Comparison of ENCODE assay signal across 27 cellular contexts in the genomic region with DNA sequence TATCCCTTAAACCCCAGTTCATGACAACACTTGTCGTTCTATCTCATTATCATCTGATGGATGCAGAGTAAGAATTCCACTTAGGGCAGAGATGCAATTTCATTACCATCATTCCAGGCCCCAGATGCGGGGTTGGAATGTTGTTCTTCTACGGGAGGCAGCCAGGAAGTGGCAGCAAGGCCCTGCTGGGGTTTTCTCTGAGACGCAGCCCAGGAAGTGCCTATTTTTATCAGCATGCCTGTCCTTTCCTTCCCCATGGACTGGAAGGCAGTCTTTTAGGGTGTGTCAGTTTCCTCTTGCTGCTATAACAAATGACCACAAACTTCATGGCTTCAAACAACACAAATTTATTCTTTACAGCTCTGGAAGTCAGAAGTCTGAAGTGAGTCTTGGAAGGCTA.
"Had no signal": no experiment of that assay in that cellular context is flagged by ENCODE, and none has a peak within 500 bp of the region (broad histone marks: within the 10 kb centered on the region; RNA-seq: fewer than 3 reads in every experiment).

No MANE protein-coding gene starts in this region.

- DNase-seq: activated CD4-positive, alpha-beta T cell treated with anti-CD3 and anti-CD28 coated beads for 36 hours; activated CD4-positive, alpha-beta T cell treated with anti-CD3 and anti-CD28 coated beads, Interleukin-2, amount 10 ng/mL, durations not matched to agents 7 days and 5 days; activated CD4-positive, alpha-beta T cell treated with anti-CD3 and anti-CD28 coated beads, Interleukin-2, amount 50 U/mL, for 48 hours; activated CD8-positive, alpha-beta T cell treated with anti-CD3 and anti-CD28 coated beads, Interleukin-2, amount 10 ng/mL, durations not matched to agents 7 days and 5 days; activated gamma-delta T cell; activated naive CD4-positive, alpha-beta T cell treated with Interleukin-2 at 50 U/mL for 16 hours; activated naive CD8-positive, alpha-beta T cell treated with anti-CD3 and anti-CD28 coated beads, Interleukin-2, amount 10 ng/mL, durations not matched to agents 7 days and 5 days; activated T-cell treated with anti-CD3 and anti-CD28 coated beads, Interleukin-2, amount 50 U/mL, for 24 hours; amygdala; NCI-H1105; NCI-H1417 treated with DMSO at 0.1 percent for 48 hours; NCI-H187 treated with DMSO at 0.1 percent for 48 hours; NCI-H2081; NCI-H2171 treated with DMSO at 0.1 percent for 48 hours; NCI-H2227 treated with DMSO at 0.1 percent for 48 hours; NCI-H446 treated with DMSO at 0.1 percent for 48 hours; NCI-H524; SHP77; SJCRH30; T1000 had no signal

- H3K9me3 Mint-ChIP-seq: activated CD4-positive, alpha-beta T cell treated with anti-CD3 and anti-CD28 coated beads, Interleukin-2, amount 10 ng/mL, durations not matched to agents 7 days and 5 days; activated naive CD4-positive, alpha-beta T cell treated with anti-CD3 and anti-CD28 coated beads, Interleukin-2, amount 50 U/mL, for 24 hours; activated T-cell treated with anti-CD3 and anti-CD28 coated beads, Interleukin-2, amount 50 U/mL, for 24 hours; central memory CD8-positive, alpha-beta T cell had no signal

- H3K27me3 ChIP-seq: ascending aorta, SJCRH30 had no signal

- H3K27ac Mint-ChIP-seq: activated CD4-positive, alpha-beta T cell treated with anti-CD3 and anti-CD28 coated beads for 36 hours; activated CD4-positive, alpha-beta T cell treated with anti-CD3 and anti-CD28 coated beads, Interleukin-2, amount 10 ng/mL, durations not matched to agents 7 days and 5 days; activated CD8-positive, alpha-beta T cell treated with anti-CD3 and anti-CD28 coated beads, Interleukin-2, amount 10 ng/mL, durations not matched to agents 7 days and 5 days; activated naive CD4-positive, alpha-beta T cell treated with anti-CD3 and anti-CD28 coated beads, Interleukin-2, amount 50 U/mL, for 24 hours; activated naive CD8-positive, alpha-beta T cell treated with anti-CD3 and anti-CD28 coated beads, Interleukin-2, amount 10 ng/mL, durations not matched to agents 7 days and 5 days; activated T-cell treated with anti-CD3 and anti-CD28 coated beads, Interleukin-2, amount 50 U/mL, for 24 hours; activated T-helper 2 cell treated with anti-CD3 and anti-CD28 coated beads, Interferon-gamma antibody, Interleukin-2, Interleukin-4, amounts not matched to agents 10 μg/mL and 5 μg/mL and 100 μg/mL, durations not matched to agents 14 hours and 24 hours and 36 hours; WTC11 had no signal

- H3K4me3 ChIP-seq: ascending aorta, cardiac muscle cell, SJCRH30, SK-N-MC had no signal

- H3K27ac ChIP-seq: ascending aorta, cardiac muscle cell, SJCRH30, SK-N-MC had no signal

- H3K4me3 Mint-ChIP-seq: activated CD4-positive, alpha-beta T cell treated with anti-CD3 and anti-CD28 coated beads for 36 hours; activated CD4-positive, alpha-beta T cell treated with anti-CD3 and anti-CD28 coated beads, Interleukin-2, amount 10 ng/mL, durations not matched to agents 7 days and 5 days; activated CD8-positive, alpha-beta T cell treated with anti-CD3 and anti-CD28 coated beads, Interleukin-2, amount 10 ng/mL, durations not matched to agents 7 days and 5 days; activated naive CD4-positive, alpha-beta T cell treated with anti-CD3 and anti-CD28 coated beads, Interleukin-2, amount 50 U/mL, for 24 hours; activated naive CD8-positive, alpha-beta T cell treated with anti-CD3 and anti-CD28 coated beads, Interleukin-2, amount 10 ng/mL, durations not matched to agents 7 days and 5 days; activated T-cell treated with anti-CD3 and anti-CD28 coated beads, Interleukin-2, amount 50 U/mL, for 24 hours; central memory CD8-positive, alpha-beta T cell; WTC11 had no signal

- H3K4me1 ChIP-seq: SJCRH30 had no signal

- H3K36me3 Mint-ChIP-seq: activated naive CD4-positive, alpha-beta T cell treated with anti-CD3 and anti-CD28 coated beads, Interleukin-2, amount 50 U/mL, for 24 hours; activated naive CD8-positive, alpha-beta T cell treated with anti-CD3 and anti-CD28 coated beads, Interleukin-2, amount 10 ng/mL, durations not matched to agents 7 days and 5 days had no signal

- H3K36me3 ChIP-seq: ascending aorta, cardiac muscle cell, SJCRH30 had no signal

- H3K4me1 Mint-ChIP-seq: activated CD4-positive, alpha-beta T cell treated with anti-CD3 and anti-CD28 coated beads for 36 hours; activated CD4-positive, alpha-beta T cell treated with anti-CD3 and anti-CD28 coated beads, Interleukin-2, amount 10 ng/mL, durations not matched to agents 7 days and 5 days; activated naive CD4-positive, alpha-beta T cell treated with anti-CD3 and anti-CD28 coated beads, Interleukin-2, amount 50 U/mL, for 24 hours; activated naive CD8-positive, alpha-beta T cell treated with anti-CD3 and anti-CD28 coated beads, Interleukin-2, amount 10 ng/mL, durations not matched to agents 7 days and 5 days; central memory CD8-positive, alpha-beta T cell; WTC11 had no signal

- H3K9me3 ChIP-seq: ascending aorta, SJCRH30 had no signal
